Comparison of ENCODE assay signal across 1 cellular context in genomic region chr12:6925543-6926279, GRCh38.
TF ChIP-seq lines count a peak whose summit lies in the region.

No MANE protein-coding gene starts in this region.

TF ChIP-seq in HepG2, 621 proteins besides CTCF, POLR2A, EP300 and RAD21 (continued from another document):
- TF ChIP-seq ZNF574 (CRISPR knock-in tag; IDR thresholded peaks at IDR 0.05) (peak; percentile 22; the same call in 1 of the 2 replicates), IRX3 (CRISPR knock-in tag; IDR thresholded peaks at IDR 0.05; ENCODE audit: borderline replicate concordance, low read depth) (no peak), LCORL (IDR thresholded peaks at IDR 0.05) (0 out of 2 replicates have a peak, but pooled peaks have one; percentile 42), LCORL (CRISPR knock-in tag; IDR thresholded peaks at IDR 0.05) (no peak), ZNF253 (CRISPR knock-in tag; IDR thresholded peaks at IDR 0.05; ENCODE audit: borderline replicate concordance) (no peak), ZNF704 (CRISPR knock-in tag; IDR thresholded peaks at IDR 0.05; ENCODE audit: borderline replicate concordance) (no peak), U2AF1 (optimal IDR thresholded peaks at IDR 0.05; ENCODE audit: low read depth, low read length) (no peak), PATZ1 (CRISPR knock-in tag; IDR thresholded peaks at IDR 0.05) (peak; percentile 28; the same call in 1 of the 2 replicates), TAF1 (CRISPR knock-in tag; IDR thresholded peaks at IDR 0.05) (peak; percentile 33; the same call in 1 of the 2 replicates), ZNF17 (CRISPR knock-in tag; IDR thresholded peaks at IDR 0.05) (no peak), THAP9 (CRISPR knock-in tag; IDR thresholded peaks at IDR 0.05; ENCODE audit: borderline replicate concordance) (peak; percentile 19; the same call in 1 of the 2 replicates), TEAD3 (CRISPR knock-in tag; optimal IDR thresholded peaks at IDR 0.05; ENCODE audit: borderline replicate concordance) (peak; percentile 15)
TF ChIP-seq in HepG2: peak in this region for 28.
